3 cellular contexts compared by ENCODE assay signal in genomic region chr2:96209729-96210085, GRCh38.
TF ChIP-seq lines count a peak whose summit lies in the region.

No MANE protein-coding gene starts in this region.

TF ChIP-seq in A549, 52 proteins besides CTCF, POLR2A, EP300 and RAD21:
- TF ChIP-seq ATOH8 (CRISPR knock-in tag; IDR thresholded peaks at IDR 0.05; ENCODE audit: low read depth) (no peak), RCOR1 (IDR thresholded peaks at IDR 0.05; ENCODE audit: low read depth, low read length) (no peak), ZFP36 (IDR thresholded peaks at IDR 0.05; ENCODE audit: borderline replicate concordance, partially characterized antibody) (no peak), FOSL2 (IDR thresholded peaks at IDR 0.05) (no peak), FOSL2 (CRISPR knock-in tag; IDR thresholded peaks at IDR 0.05) (no peak), BCL3 (IDR thresholded peaks at IDR 0.05) (no peak), CEBPB (IDR thresholded peaks at IDR 0.05) (no peak), HOXB5 (CRISPR knock-in tag; IDR thresholded peaks at IDR 0.05) (no peak), USF2 (IDR thresholded peaks at IDR 0.05) (no peak)

TF ChIP-seq in HEK293, 187 proteins besides CTCF, POLR2A, EP300 and RAD21 (continues in another document):
- TF ChIP-seq ZBTB6 (tag by site-specific recombination; IDR thresholded peaks at IDR 0.05) (no peak), ZNF146 (tag by site-specific recombination; IDR thresholded peaks at IDR 0.05) (no peak), ZXDB (tag by site-specific recombination; IDR thresholded peaks at IDR 0.05) (no peak), ZNF280C (tag by site-specific recombination; IDR thresholded peaks at IDR 0.05) (no peak), HIC1 (tag by site-specific recombination; IDR thresholded peaks at IDR 0.05) (no peak), ZNF747 (tag by site-specific recombination; IDR thresholded peaks at IDR 0.05) (no peak), ZNF404 (tag by site-specific recombination; IDR thresholded peaks at IDR 0.05) (no peak), ZNF654 (tag by site-specific recombination; IDR thresholded peaks at IDR 0.05; ENCODE audit: low read depth) (no peak), ZNF704 (tag by site-specific recombination; IDR thresholded peaks at IDR 0.05) (no peak), REST (tag by site-specific recombination; IDR thresholded peaks at IDR 0.05) (no peak), ZNF785 (tag by site-specific recombination; IDR thresholded peaks at IDR 0.05) (no peak), ZNF214 (tag by site-specific recombination; IDR thresholded peaks at IDR 0.05; ENCODE audit: borderline replicate concordance) (no peak), ZNF501 (tag by site-specific recombination; IDR thresholded peaks at IDR 0.05) (no peak), BCL11A (tag by site-specific recombination; IDR thresholded peaks at IDR 0.05; ENCODE audit: low read depth) (no peak), ZFP37 (tag by site-specific recombination; IDR thresholded peaks at IDR 0.05) (no peak), ZNF10 (tag by site-specific recombination; IDR thresholded peaks at IDR 0.05) (no peak), ZNF391 (tag by site-specific recombination; IDR thresholded peaks at IDR 0.05; ENCODE audit: borderline replicate concordance, low read depth) (no peak), ZNF266 (tag by site-specific recombination; IDR thresholded peaks at IDR 0.05; ENCODE audit: low read depth) (no peak)

TF ChIP-seq in GM12878, 131 proteins besides CTCF, POLR2A, EP300 and RAD21:
- TF ChIP-seq ZNF207 (IDR thresholded peaks at IDR 0.05; ENCODE audit: borderline replicate concordance): no peak
- TF ChIP-seq MLLT1 (IDR thresholded peaks at IDR 0.05): peak; percentile 62
